In the genomic region with DNA sequence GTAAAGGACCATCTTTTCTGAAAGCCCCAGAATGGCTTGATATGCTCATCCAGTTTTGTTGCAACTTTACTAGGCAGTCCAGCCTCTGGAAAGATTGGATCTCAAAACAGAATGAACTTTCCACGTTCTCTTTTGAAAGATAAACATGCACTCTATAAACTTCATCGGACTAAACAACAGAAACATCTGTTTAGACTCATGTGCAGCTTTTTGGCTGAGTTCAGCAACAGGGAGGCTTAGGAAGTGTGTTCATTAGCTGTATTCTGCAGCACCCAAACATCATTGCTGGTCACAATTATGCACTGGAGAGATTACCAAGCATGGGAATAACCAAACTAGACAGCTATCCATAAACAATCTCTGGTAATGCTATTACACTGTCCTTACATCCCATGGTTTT, we compare ENCODE assay signal across 16 cellular contexts.
"Had no signal": no experiment of that assay in that cellular context is flagged by ENCODE, and none has a peak within 500 bp of the region (broad histone marks: within the 10 kb centered on the region; RNA-seq: fewer than 3 reads in every experiment).

No MANE protein-coding gene starts in this region.

- H3K4me1 ChIP-seq: adrenal gland, parathyroid adenoma had no signal

- H3K4me3 ChIP-seq: adrenal gland, cardiac muscle cell, lung had no signal

- H3K27ac ChIP-seq: adrenal gland, cardiac muscle cell, parathyroid adenoma had no signal

- H3K36me3 ChIP-seq: adrenal gland, cardiac muscle cell had no signal

- ATAC-seq: activated CD4-positive, CD25-positive, alpha-beta regulatory T cell treated with anti-CD3 and anti-CD28 coated beads, Interleukin-2, amount 50 U/mL, for 24 hours; naive thymus-derived CD8-positive, alpha-beta T cell had no signal

- H3K27me3 ChIP-seq: adrenal gland, cardiac muscle cell had no signal

- H3K9me3 ChIP-seq: adrenal gland, SK-N-SH had no signal

- DNase-seq: activated CD4-positive, alpha-beta T cell treated with anti-CD3 and anti-CD28 coated beads, Interleukin-2, amount 50 U/mL, for 4 hours; activated naive CD4-positive, alpha-beta T cell treated with anti-CD3 and anti-CD28 coated beads, Interleukin-2, amount 10 ng/mL, durations not matched to agents 7 days and 5 days; activated T-cell treated with anti-CD3 and anti-CD28 coated beads, Interleukin-2, amount 50 U/mL, for 1 hour; adrenal gland; kidney glomerular epithelial cell; naive thymus-derived CD8-positive, alpha-beta T cell; SK-N-SH; stimulated activated CD4-positive, alpha-beta T cell treated with anti-CD3 and anti-CD28 coated beads, Interleukin-4, amount 100 ng/mL, for 24 hours; stimulated activated naive CD4-positive, alpha-beta T cell; T-helper 1 cell; T1000; trophoblast cell had no signal
